In genomic region chr10:43050011-43050410, GRCh38 we compare ENCODE assay signal across 29 cellular contexts. TPM values are rescaled to one million over a fixed set of nuclear protein-coding genes. Genes with fewer than 3 reads are reported as not detected.
"Had no signal": no experiment of that assay in that cellular context is flagged by ENCODE, and none has a peak within 500 bp of the region (broad histone marks: within the 10 kb centered on the region; RNA-seq: fewer than 3 reads in every experiment).

No MANE protein-coding gene starts in this region.

- H3K9me3 ChIP-seq: ascending aorta had no signal

- DNase-seq: activated B cell treated with CpG ODN at 0.5 μM for 24 hours; activated CD4-positive, alpha-beta memory T cell treated with anti-CD3 and anti-CD28 coated beads for 36 hours; activated CD4-positive, alpha-beta T cell treated with anti-CD3 and anti-CD28 coated beads for 4 hours; activated CD4-positive, alpha-beta T cell treated with anti-CD3 and anti-CD28 coated beads, Interleukin-2, amount 10 ng/mL, durations not matched to agents 24 days and 14 days; activated CD4-positive, alpha-beta T cell treated with anti-CD3 and anti-CD28 coated beads, Interleukin-2, amount 50 U/mL, for 1 hour; activated CD4-positive, alpha-beta T cell treated with anti-CD3 and anti-CD28 coated beads, Interleukin-2, amount 50 U/mL, for 4 hours; activated CD4-positive, CD25-positive, alpha-beta regulatory T cell treated with anti-CD3 and anti-CD28 coated beads, Interleukin-2, amount 50 U/mL, for 72 hours; activated CD8-positive, alpha-beta memory T cell treated with anti-CD3 and anti-CD28 coated beads, Interleukin-2, amount 50 U/mL, for 4 hours; activated CD8-positive, alpha-beta T cell treated with anti-CD3 and anti-CD28 coated beads for 36 hours; activated effector memory CD4-positive, alpha-beta T cell treated with Interleukin-2 at 50 U/mL for 16 hours; activated gamma-delta T cell; activated naive CD4-positive, alpha-beta T cell treated with Interleukin-2 at 50 U/mL for 16 hours; activated naive CD8-positive, alpha-beta T cell treated with anti-CD3 and anti-CD28 coated beads, Interleukin-2, amount 10 ng/mL, durations not matched to agents 7 days and 5 days; activated naive CD8-positive, alpha-beta T cell treated with anti-CD3 and anti-CD28 coated beads, Interleukin-2, amount 50 U/mL, for 24 hours; activated T-cell treated with anti-CD3 and anti-CD28 coated beads for 4 hours; activated T-cell treated with anti-CD3 and anti-CD28 coated beads, Interleukin-2, amount 50 U/mL, for 1 hour; activated T-cell treated with anti-CD3 and anti-CD28 coated beads, Interleukin-2, amount 50 U/mL, for 48 hours; amygdala; anterior cingulate cortex; caudate nucleus; cerebellar nuclear complex; T-helper 1 cell; T-helper 2 cell; T-helper 9 cell had no signal

- H3K36me3 ChIP-seq: ascending aorta, cardiac muscle cell had no signal

- H3K4me3 ChIP-seq: ascending aorta, cardiac muscle cell had no signal

- H3K27me3 ChIP-seq: ascending aorta, cardiac muscle cell had no signal

- H3K4me1 ChIP-seq: ascending aorta had no signal

- FAIRE-seq: bronchial epithelial cell, TTC549 had no signal

- ATAC-seq: activated CD8-positive, alpha-beta T cell treated with anti-CD3 and anti-CD28 coated beads for 36 hours; activated naive CD8-positive, alpha-beta T cell treated with anti-CD3 and anti-CD28 coated beads, Interleukin-2, amount 50 U/mL, for 24 hours had no signal

- H3K27ac ChIP-seq: ascending aorta, cardiac muscle cell, VCaP had no signal

RNA-seq across cellular contexts. Expression of gene RET, which starts 26.9 kb away (rescaled TPM):
- total RNA-seq: activated B cell treated with CpG ODN at 0.5 μM for 24 hours, ascending aorta had no signal
- polyA plus RNA-seq: cardiac muscle cell had no signal
